Comparison of ENCODE assay signal across 8 cellular contexts in genomic region chr1:229253170-229253974, GRCh38. TPM values are rescaled to one million over a fixed set of nuclear protein-coding genes. Genes with fewer than 3 reads are reported as not detected.
A peak's percentile ranks its signal among the peaks of the same experiment; 100 is the strongest.
DNase-seq lines count a peak whose midpoint lies in the region; ATAC-seq, FAIRE-seq and TF ChIP-seq lines count a peak whose summit lies in the region.

No MANE protein-coding gene starts in this region.

- H3K27ac ChIP-seq in HepG2 (ENCODE audit: extremely low read length, insufficient read depth, low read length), result no peak overlapping the region
- no peak overlapping the region for H3K27ac ChIP-seq in WERI-Rb-1

- H3K79me2 ChIP-seq in Loucy (ENCODE audit: insufficient read depth, low read length) (no peaks in the 10 kb centered on the region), HepG2 (ENCODE audit: insufficient read depth, low read length) (no peaks in the 10 kb centered on the region)

- no peaks in the 10 kb centered on the region for H3K9me3 Mint-ChIP-seq in activated T-cell treated with anti-CD3 and anti-CD28 coated beads, Interleukin-2, amount 50 U/mL, for 24 hours
- H3K9me3 Mint-ChIP-seq in activated CD8-positive, alpha-beta T cell treated with anti-CD3 and anti-CD28 coated beads, Interleukin-2, amount 10 ng/mL, durations not matched to agents 7 days and 5 days (ENCODE audit: insufficient read depth), result no peaks in the 10 kb centered on the region

- peak overlapping the region; percentile 7 for H3K4me3 ChIP-seq in Loucy (ENCODE audit: low read length, poor library complexity, severe bottlenecking)
- H3K4me3 ChIP-seq in HepG2 (replicated peaks in 1 of 3; ENCODE audit: insufficient read depth in 1 of 3, low read depth in 2 of 3, low read length in 3 of 3), result peak overlapping the region; percentile 38 to 46 (median 40); a peak in 5 of 6 replicates
- H3K4me3 ChIP-seq in WERI-Rb-1 (ENCODE audit: low read depth, low read length), result no peak overlapping the region

- no peak for TF ChIP-seq RAD21 in HepG2 (CRISPR knock-in tag; IDR thresholded peaks at IDR 0.05)

- FAIRE-seq in HepG2 (lab: Jason Lieb, UNC), result peak; percentile 70

- H3K9me3 ChIP-seq in Loucy (ENCODE audit: insufficient read depth, low read depth, low read length), result no peaks in the 10 kb centered on the region
- no peaks in the 10 kb centered on the region for H3K9me3 ChIP-seq in HepG2 (ENCODE audit: low read length)
- H3K9me3 ChIP-seq in WERI-Rb-1 (ENCODE audit: severe bottlenecking), result no peaks in the 10 kb centered on the region

- POLR2A ChIA-PET in activated CD8-positive, alpha-beta T cell treated with anti-CD3 and anti-CD28 coated beads, Interleukin-2, amount 10 ng/mL, durations not matched to agents 7 days and 5 days (lab: Charles Lee), result interaction anchor here (0.7 to 0.8 kb wide), 2 partner anchors 24 to 603 kb away, joined by 3 read pairs; no protein-coding TSS in a partner anchor
- POLR2A ChIA-PET in HepG2 (lab: Yijun Ruan, JAX), result no interaction called here

- DNase-seq in activated T-cell treated with anti-CD3 and anti-CD28 coated beads, Interleukin-2, amount 50 U/mL, for 24 hours, result no peak
- no peak for DNase-seq in activated T-cell treated with anti-CD3 and anti-CD28 coated beads, Interleukin-2, amount 50 U/mL, for 48 hours
- peak; percentile 33 for DNase-seq in activated CD8-positive, alpha-beta T cell treated with anti-CD3 and anti-CD28 coated beads, Interleukin-2, amount 10 ng/mL, durations not matched to agents 7 days and 5 days
- DNase-seq in HepG2 (ENCODE audit: low spot score), result peak; percentile 75
- no peak for DNase-seq in dermis blood vessel endothelial cell
- no peak for DNase-seq in WERI-Rb-1

- H3K27me3 ChIP-seq in Loucy (ENCODE audit: insufficient read depth, low read length, poor library complexity, severe bottlenecking), result no peaks in the 10 kb centered on the region
- H3K27me3 ChIP-seq in HepG2 (ENCODE audit: control insufficient read depth in 1 of 2, insufficient read depth in 2 of 2, low read length in 2 of 2), result peaks cover 0 to 8% of the 10 kb centered on the region in 2 experiments; a peak in 2 of 5 replicates
- H3K27me3 ChIP-seq in WERI-Rb-1 (ENCODE audit: insufficient read depth, low read depth, severe bottlenecking), result no peaks in the 10 kb centered on the region

- H3K36me3 Mint-ChIP-seq in activated T-cell treated with anti-CD3 and anti-CD28 coated beads, Interleukin-2, amount 50 U/mL, for 24 hours (ENCODE audit: low read depth), result no peaks in the 10 kb centered on the region
- H3K36me3 Mint-ChIP-seq in activated CD8-positive, alpha-beta T cell treated with anti-CD3 and anti-CD28 coated beads, Interleukin-2, amount 10 ng/mL, durations not matched to agents 7 days and 5 days (ENCODE audit: low read depth), result no peaks in the 10 kb centered on the region

- H3K9me2 ChIP-seq in Loucy (replicated peaks; ENCODE audit: low read depth, low read length), result no peaks in the 10 kb centered on the region

- BruUV-seq in HepG2 (replicated peaks; lab: Mats Ljungman, UMichigan), result no TSS peak

- H3K4me1 ChIP-seq in Loucy (ENCODE audit: insufficient read depth, low read length, poor library complexity, severe bottlenecking), result peaks cover 10% of the 10 kb centered on the region
- H3K4me1 ChIP-seq in HepG2 (ENCODE audit: insufficient read depth, low read length), result peaks cover 52% of the 10 kb centered on the region

- H2AFZ ChIP-seq in Loucy (ENCODE audit: low read length) (no peak overlapping the region), HepG2 (ENCODE audit: low read length) (no peak overlapping the region)

- peaks cover 68% of the 10 kb centered on the region for H3K4me1 Mint-ChIP-seq in activated T-cell treated with anti-CD3 and anti-CD28 coated beads, Interleukin-2, amount 50 U/mL, for 24 hours (ENCODE audit: low read depth)
- H3K4me1 Mint-ChIP-seq in activated CD8-positive, alpha-beta T cell treated with anti-CD3 and anti-CD28 coated beads, Interleukin-2, amount 10 ng/mL, durations not matched to agents 7 days and 5 days (ENCODE audit: low read depth), result peaks cover 59% of the 10 kb centered on the region

- H3K4me3 Mint-ChIP-seq in activated T-cell treated with anti-CD3 and anti-CD28 coated beads, Interleukin-2, amount 50 U/mL, for 24 hours, result peak overlapping the region; percentile 62
- H3K4me3 Mint-ChIP-seq in activated CD8-positive, alpha-beta T cell treated with anti-CD3 and anti-CD28 coated beads, Interleukin-2, amount 10 ng/mL, durations not matched to agents 7 days and 5 days, result peak overlapping the region; percentile 70

- TF ChIP-seq EP300 in HepG2 (IDR thresholded peaks at IDR 0.05; ENCODE audit: low read depth in 2 of 2, low read length in 2 of 2) (no peak), HepG2 (CRISPR knock-in tag; IDR thresholded peaks at IDR 0.05; ENCODE audit: borderline replicate concordance) (no peak)

- in situ Hi-C loops in HepG2 (cut with HindIII; ENCODE audit: extremely low pct_ligation_motif_present, low pct_unique_long_range_greater_than_20kb), result no loop called here

- H3K36me3 ChIP-seq in Loucy (ENCODE audit: insufficient read depth, low read length) (no peaks in the 10 kb centered on the region), HepG2 (replicated peaks in 1 of 2; ENCODE audit: control insufficient read depth in 1 of 2, insufficient read depth in 2 of 2, low read length in 2 of 2) (no peaks in the 10 kb centered on the region), WERI-Rb-1 (no peaks in the 10 kb centered on the region)

- CTCF ChIA-PET in activated CD8-positive, alpha-beta T cell treated with anti-CD3 and anti-CD28 coated beads, Interleukin-2, amount 10 ng/mL, durations not matched to agents 7 days and 5 days (lab: Charles Lee), result interaction anchor here (1.3 to 7.1 kb wide), 12 partner anchors 8 to 603 kb away, joined by 3 to 164 read pairs (median 12); partner anchors contain the start of gene RHOU
- CTCF ChIA-PET in HepG2 (lab: Yijun Ruan, JAX; ENCODE audit: low intra/inter-chr PET ratio, low total read pairs), result no interaction called here

- H3K9ac ChIP-seq in Loucy (ENCODE audit: low read depth, low read length, poor library complexity, severe bottlenecking) (no peak overlapping the region), HepG2 (ENCODE audit: insufficient read depth, low read depth, low read length) (peak overlapping the region; percentile 10; the same call in 1 of the 2 replicates)

- peak overlapping the region; percentile 49 for H3K4me2 ChIP-seq in Loucy (ENCODE audit: low read depth, low read length, poor library complexity, severe bottlenecking)
- H3K4me2 ChIP-seq in HepG2 (ENCODE audit: low read depth, low read length), result peak overlapping the region; percentile 80

- TF ChIP-seq CTCF in Loucy (conservative IDR thresholded peaks at IDR 0.05; ENCODE audit: low read length), result no peak
- no peak for TF ChIP-seq CTCF in HepG2 (CRISPR knock-in tag; IDR thresholded peaks at IDR 0.05)
- TF ChIP-seq CTCF in WERI-Rb-1 (IDR thresholded peaks at IDR 0.05; ENCODE audit: low read depth, low read length), result no peak

- H3K27me3 Mint-ChIP-seq in activated T-cell treated with anti-CD3 and anti-CD28 coated beads, Interleukin-2, amount 50 U/mL, for 24 hours, result no peaks in the 10 kb centered on the region
- H3K27me3 Mint-ChIP-seq in activated CD8-positive, alpha-beta T cell treated with anti-CD3 and anti-CD28 coated beads, Interleukin-2, amount 10 ng/mL, durations not matched to agents 7 days and 5 days (ENCODE audit: low read depth), result peaks cover 2% of the 10 kb centered on the region

- 1% methylated on average over 13 of the region's 13 CpGs for WGBS in HepG2 (ENCODE audit: low lambda C conversion rate)

- peak overlapping the region; percentile 84 for H3K27ac Mint-ChIP-seq in activated T-cell treated with anti-CD3 and anti-CD28 coated beads, Interleukin-2, amount 50 U/mL, for 24 hours
- peak overlapping the region; percentile 95 for H3K27ac Mint-ChIP-seq in activated CD8-positive, alpha-beta T cell treated with anti-CD3 and anti-CD28 coated beads, Interleukin-2, amount 10 ng/mL, durations not matched to agents 7 days and 5 days

- ATAC-seq in activated CD8-positive, alpha-beta T cell treated with anti-CD3 and anti-CD28 coated beads, Interleukin-2, amount 10 ng/mL, durations not matched to agents 7 days and 5 days, result peak; percentile 85
- ATAC-seq in HepG2 (peak; percentile 79), HG02852 (IDR thresholded peaks at IDR 0.05; ENCODE audit: unreplicated experiment) (no peak)

- intact Hi-C loops in HepG2 (cut with micrococcal nuclease; ENCODE audit: unreplicated experiment), result loop anchor here (10.0 kb wide), 1 partner anchor 559 kb away; no protein-coding TSS in a partner anchor

- peaks cover 2% of the 10 kb centered on the region; the same call in 1 of the 2 replicates for H3F3A ChIP-seq in Loucy (ENCODE audit: low read depth)

- no peak for TF ChIP-seq POLR2A in HepG2 (IDR thresholded peaks at IDR 0.05; ENCODE audit: insufficient read depth in 1 of 2, low read depth in 2 of 2, low read length in 2 of 2)

- H4K20me1 ChIP-seq in Loucy (ENCODE audit: insufficient read depth, low read length, poor library complexity, severe bottlenecking), result no peaks in the 10 kb centered on the region
- no peaks in the 10 kb centered on the region for H4K20me1 ChIP-seq in HepG2 (ENCODE audit: insufficient read depth, low read length)

RNA-seq across cellular contexts. Expression of gene RAB4A, which starts 17.5 kb away (rescaled TPM):
- total RNA-seq in activated CD8-positive, alpha-beta T cell treated with anti-CD3 and anti-CD28 coated beads, Interleukin-2, amount 10 ng/mL, durations not matched to agents 7 days and 5 days, result 10 to 100 TPM; 40.4 to 41.7 TPM
- total RNA-seq in HepG2 (2016; rRNA removed; fragmentation: Illumina TruSeq; extraction: Trizol) (76.6 and 80.1 TPM in 2 replicates), dermis blood vessel endothelial cell (22.1 and 25.8 TPM in 2 replicates)
- total RNA-seq in HepG2 (2016; cell fraction: cytosol; rRNA removed; fragmentation: Illumina TruSeq; extraction: Trizol; ENCODE audit: low read depth), result 135 and 139 TPM in 2 replicates
- total RNA-seq in HepG2 (2016; cell fraction: insoluble cytoplasmic fraction; rRNA removed; fragmentation: Illumina TruSeq; extraction: Trizol), result 71.2 and 81.9 TPM in 2 replicates
- total RNA-seq in HepG2 (2016; cell fraction: membrane; rRNA removed; fragmentation: Illumina TruSeq; extraction: Trizol), result 213 and 217 TPM in 2 replicates
- 41.7 and 48.3 TPM in 2 replicates for total RNA-seq in HepG2 (2016; cell fraction: nucleus; rRNA removed; fragmentation: Illumina TruSeq; extraction: Trizol)
- polyA plus RNA-seq in HepG2 (2011; rRNA removed), result 41.6 and 56.0 TPM in 2 replicates
- 53.2 and 57.4 TPM in 2 replicates for polyA plus RNA-seq in HepG2 (2011; cell fraction: cytosol; rRNA removed)
- 15.9 and 18.4 TPM in 2 replicates for polyA plus RNA-seq in HepG2 (2011; cell fraction: nucleus; rRNA removed)
- polyA plus RNA-seq in HepG2 (2012), result 71.3 and 87.6 TPM in 2 replicates
- polyA plus RNA-seq in HepG2 (2016; cell fraction: cytosol; fragmentation: Illumina TruSeq; extraction: Trizol; ENCODE audit: low read depth), result 296 and 305 TPM in 2 replicates
- 113 and 114 TPM in 2 replicates for polyA plus RNA-seq in HepG2 (2016; cell fraction: insoluble cytoplasmic fraction; fragmentation: Illumina TruSeq; extraction: Trizol; ENCODE audit: low read depth)
- 280 and 289 TPM in 2 replicates for polyA plus RNA-seq in HepG2 (2016; cell fraction: membrane; fragmentation: Illumina TruSeq; extraction: Trizol; ENCODE audit: low read depth)
- polyA plus RNA-seq in HepG2 (2016; cell fraction: nucleus; fragmentation: Illumina TruSeq; extraction: Trizol; ENCODE audit: insufficient read depth, low read depth), result 77.5 and 84.8 TPM in 2 replicates
- 3.1 and 9.3 TPM in 2 replicates for polyA minus RNA-seq in HepG2 (2011; rRNA and poly(A)+ RNA removed; ENCODE audit: low replicate concordance)
- 17.1 and 18.2 TPM in 2 replicates for polyA minus RNA-seq in HepG2 (2011; cell fraction: cytosol; rRNA and poly(A)+ RNA removed)
- polyA minus RNA-seq in HepG2 (2011; cell fraction: nucleus; rRNA and poly(A)+ RNA removed), result 41.3 and 46.1 TPM in 2 replicates

Comparison
In these comparisons a context has a peak if more than half of its experiments do, and no peak if none do; other contexts are left out.
1. DNase-seq: peak in activated CD8-positive, alpha-beta T cell treated with anti-CD3 and anti-CD28 coated beads, Interleukin-2, amount 10 ng/mL, durations not matched to agents 7 days and 5 days (single experiment) and HepG2 (single experiment); none in activated T-cell treated with anti-CD3 and anti-CD28 coated beads, Interleukin-2, amount 50 U/mL, for 24 hours (single experiment), activated T-cell treated with anti-CD3 and anti-CD28 coated beads, Interleukin-2, amount 50 U/mL, for 48 hours (0 of 2), dermis blood vessel endothelial cell (single experiment) and WERI-Rb-1 (single experiment).